ENCODE assay signal across 17 cellular contexts in the genomic region with DNA sequence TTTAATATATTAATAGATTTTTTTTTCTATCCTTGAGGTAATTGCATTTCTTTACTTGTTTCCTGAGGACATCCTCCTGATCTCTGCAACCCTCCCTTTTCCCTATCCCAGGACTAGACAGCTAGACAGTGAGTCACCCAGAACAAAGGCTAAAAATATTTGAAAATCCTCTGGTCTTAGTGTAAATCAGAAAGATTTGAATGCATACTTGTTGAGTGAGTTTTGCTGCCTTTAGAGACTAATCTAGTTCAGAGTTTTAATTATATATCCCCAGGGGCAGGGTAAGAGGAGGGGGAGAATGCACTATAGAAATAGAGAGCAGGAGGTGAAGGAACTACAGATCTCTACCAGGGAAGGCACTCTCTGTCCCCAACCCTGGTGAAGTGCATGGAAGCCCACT.
A peak's percentile ranks its signal among the peaks of the same experiment; 100 is the strongest.
DNase-seq lines count a peak whose midpoint lies in the region; ATAC-seq, FAIRE-seq and TF ChIP-seq lines count a peak whose summit lies in the region.
"Had no signal": no experiment of that assay in that cellular context is flagged by ENCODE, and none has a peak within 500 bp of the region (broad histone marks: within the 10 kb centered on the region; RNA-seq: fewer than 3 reads in every experiment).

No MANE protein-coding gene starts in this region.

- DNase-seq in GM04504 (ENCODE audit: low read depth) (peak; percentile 59), adipocyte (ENCODE audit: low read depth) (peak; percentile 84), fibroblast of villous mesenchyme (ENCODE audit: low read depth) (peak; percentile 79), skeletal muscle cell (ENCODE audit: low read depth) (peak; percentile 61), frontal cortex (ENCODE audit: low spot score in 2 of 2) (no peak), NCI-H2107 (lab: John Stamatoyannopoulos, UW) (no peak)
- DNase-seq: activated B cell treated with CpG ODN at 0.5 μM for 24 hours, activated T-cell treated with anti-CD3 and anti-CD28 coated beads for 4 hours, anterior cingulate cortex, DMS153, NCI-H187, NCI-H748 treated with DMSO at 0.1 percent for 48 hours, right cardiac atrium had no signal

- H3K4me3 ChIP-seq in adipocyte (ENCODE audit: low read length) = no peak overlapping the region
- H3K4me3 ChIP-seq in fibroblast of villous mesenchyme (ENCODE audit: low read depth, low read length) = no peak overlapping the region
- no peak overlapping the region for H3K4me3 ChIP-seq in skeletal muscle cell (ENCODE audit: low read depth, low read length)

- H3K27me3 ChIP-seq in adipocyte (replicated peaks; ENCODE audit: control insufficient read depth, insufficient read depth, low read length) = no peaks in the 10 kb centered on the region

- no peak for FAIRE-seq in frontal cortex (lab: Jason Lieb, UNC)
- FAIRE-seq: endometrium had no signal

- H3K9me3 ChIP-seq in adipocyte (ENCODE audit: control insufficient read depth, low read length) = no peaks in the 10 kb centered on the region

- no peak for TF ChIP-seq CTCF in fibroblast of villous mesenchyme (IDR thresholded peaks at IDR 0.05; ENCODE audit: insufficient read depth, low read depth, low read length)

- peaks cover 22% of the 10 kb centered on the region for H3K4me1 ChIP-seq in adipocyte (ENCODE audit: control insufficient read depth, insufficient read depth, low read length)

- H3K36me3 ChIP-seq in adipocyte (ENCODE audit: control insufficient read depth, insufficient read depth, low read length, severe bottlenecking) = no peaks in the 10 kb centered on the region

- ATAC-seq in GM19395 (IDR thresholded peaks at IDR 0.05; ENCODE audit: unreplicated experiment) (no peak), GM18519 (IDR thresholded peaks at IDR 0.05; ENCODE audit: low FRiP score, unreplicated experiment) (no peak)
- ATAC-seq: HCT116, right cardiac atrium had no signal

- H3K9ac ChIP-seq in adipocyte (ENCODE audit: low read length) = no peak overlapping the region

Comparison
In these comparisons a context has a peak if more than half of its experiments do, and no peak if none do; other contexts are left out.
1. DNase-seq: peak in GM04504 (single experiment), adipocyte (single experiment), fibroblast of villous mesenchyme (single experiment) and skeletal muscle cell (single experiment); none in frontal cortex (0 of 2) and NCI-H2107 (single experiment).